In the genomic region with DNA sequence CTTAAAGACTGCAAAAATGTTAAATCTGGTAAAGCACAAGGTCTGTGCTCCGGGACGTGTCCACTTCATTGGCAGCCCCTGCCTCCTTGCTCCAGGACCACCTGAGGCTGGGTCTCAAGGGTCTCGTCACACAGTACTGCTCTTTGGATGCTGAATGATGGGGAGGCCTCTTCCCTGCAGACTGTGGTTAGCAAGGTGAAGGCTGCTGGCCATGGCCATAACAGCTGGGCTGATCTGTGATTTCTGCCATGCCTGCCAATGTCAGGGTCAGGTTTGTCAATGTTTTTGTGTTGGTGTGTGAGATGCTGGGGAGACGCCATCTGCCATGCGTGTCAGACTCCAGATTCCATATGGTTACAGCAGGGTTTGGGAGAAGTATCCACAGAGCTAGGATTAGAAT, we compare ENCODE assay signal across 23 cellular contexts.
DNase-seq lines count a peak whose midpoint lies in the region; TF ChIP-seq lines count a peak whose summit lies in the region.
"Had no signal": no experiment of that assay in that cellular context is flagged by ENCODE, and none has a peak within 500 bp of the region (broad histone marks: within the 10 kb centered on the region; RNA-seq: fewer than 3 reads in every experiment).

No MANE protein-coding gene starts in this region.

- no TSS peak for BruUV-seq in PC-9 (replicated peaks; lab: Mats Ljungman, UMichigan)

- intact Hi-C loops in PC-9 (cut with micrococcal nuclease; ENCODE audit: unreplicated experiment), result no loop called here

- H3K9me2 ChIP-seq in PC-9 (ENCODE audit: insufficient read depth), result no peaks in the 10 kb centered on the region; the same call in 1 of the 2 replicates

- H3K36me3 ChIP-seq in PC-9 (ENCODE audit: low read depth), result no peaks in the 10 kb centered on the region
- H3K36me3 ChIP-seq: HAP-1 had no signal

- peaks cover 34% of the 10 kb centered on the region for H3K4me1 ChIP-seq in PC-9 (replicated peaks; ENCODE audit: insufficient read depth)
- H3K4me1 ChIP-seq: Caco-2, HAP-1 had no signal

- H2AFZ ChIP-seq in PC-9, result no peak overlapping the region; the same call in 1 of the 2 replicates
- H2AFZ ChIP-seq: GM23338 had no signal

- no peaks in the 10 kb centered on the region for H3K79me2 ChIP-seq in PC-9 (ENCODE audit: low read depth)

- H3K27ac ChIP-seq in PC-9 (no peak overlapping the region), coronary artery (no peak overlapping the region)
- H3K27ac ChIP-seq: KMS-11 had no signal

- no peaks in the 10 kb centered on the region for H3K27me3 ChIP-seq in PC-9 (ENCODE audit: insufficient read depth, low read depth)

- H3F3A ChIP-seq in PC-9 (ENCODE audit: insufficient read depth, low read depth), result peaks cover 29% of the 10 kb centered on the region

- peak overlapping the region; percentile 22 for H3K27ac Mint-ChIP-seq in type B pancreatic cell
- H3K27ac Mint-ChIP-seq: CD8-positive, alpha-beta T cell; GM23338; HFFc6; IgD-negative memory B cell had no signal

- CTCF ChIA-PET in PC-9 (lab: Charles Lee), result no interaction called here

- no peaks in the 10 kb centered on the region for H3K27me3 Mint-ChIP-seq in type B pancreatic cell

- H4K20me1 ChIP-seq in PC-9 (ENCODE audit: insufficient read depth), result no peaks in the 10 kb centered on the region

- H3K4me3 Mint-ChIP-seq in type B pancreatic cell, result no peak overlapping the region
- H3K4me3 Mint-ChIP-seq: CD8-positive, alpha-beta T cell; GM23338; HFFc6; IgD-negative memory B cell had no signal

- in situ Hi-C loops in G401 (cut with HindIII; ENCODE audit: low sequenced_read_pairs), result no loop called here

- peak; percentile 51 for DNase-seq in G401 (ENCODE audit: low spot score)
- DNase-seq in PC-9, result no peak
- DNase-seq in coronary artery (ENCODE audit: low spot score), result peak; percentile 54
- DNase-seq in type B pancreatic cell (ENCODE audit: extremely low spot score, unreplicated experiment), result no peak
- no peak for DNase-seq in NCI-H69 (lab: John Stamatoyannopoulos, UW)
- no peak for DNase-seq in hypothalamus (lab: John Stamatoyannopoulos, UW)
- no peak for DNase-seq in activated CD4-positive, alpha-beta T cell treated with anti-CD3 and anti-CD28 coated beads, Interleukin-2, amount 50 U/mL, for 1 hour
- DNase-seq: Caco-2; CD8-positive, alpha-beta T cell; DMS79 treated with DMSO at 0.1 percent for 48 hours; HFFc6; MM.1S; NCI-H2029; NCI-H2227 treated with DMSO at 0.1 percent for 48 hours; NCI-H748 treated with DMSO at 0.1 percent for 48 hours; NK-92 treated with Interleukin-12 subunit alpha and Interleukin-12 subunit beta, amount 100 ng/mL, for 24 hours; PC-3; Right ventricle myocardium superior; T-helper 1 cell had no signal

- H3K36me3 Mint-ChIP-seq in type B pancreatic cell, result no peaks in the 10 kb centered on the region
- H3K36me3 Mint-ChIP-seq: IgD-negative memory B cell had no signal

- 0 out of 2 replicates have a peak overlapping the region, but pooled peaks have one; percentile 79 for H3K4me2 ChIP-seq in PC-9
- H3K4me2 ChIP-seq: GM23338, KMS-11 had no signal

- POLR2A ChIA-PET in PC-9 (lab: Charles Lee; ENCODE audit: unreplicated experiment), result no interaction called here

- TF ChIP-seq CTCF in PC-9 (conservative IDR thresholded peaks at IDR 0.05) (no peak), coronary artery (IDR thresholded peaks at IDR 0.05) (no peak), type B pancreatic cell (conservative IDR thresholded peaks at IDR 0.05) (no peak)

- H3K4me3 ChIP-seq in PC-9 (no peak overlapping the region), coronary artery (no peak overlapping the region)
- H3K4me3 ChIP-seq: GM23338, HAP-1 had no signal

- H3K4me1 Mint-ChIP-seq in type B pancreatic cell (ENCODE audit: unreplicated experiment), result peaks cover 4% of the 10 kb centered on the region

- H3K9me3 Mint-ChIP-seq in type B pancreatic cell, result no peaks in the 10 kb centered on the region
- H3K9me3 Mint-ChIP-seq: CD8-positive, alpha-beta T cell; GM23338 had no signal

- no peaks in the 10 kb centered on the region for H3K9me3 ChIP-seq in PC-9 (ENCODE audit: insufficient read depth, low read depth)
- H3K9me3 ChIP-seq: Caco-2, HAP-1 had no signal

Comparison
In these comparisons a context has a peak if more than half of its experiments do, and no peak if none do; other contexts are left out.
1. DNase-seq: peak in G401 (single experiment) and coronary artery (single experiment); none in PC-9 (0 of 2), type B pancreatic cell (single experiment), NCI-H69 (single experiment), hypothalamus (0 of 51) and activated CD4-positive, alpha-beta T cell treated with anti-CD3 and anti-CD28 coated beads, Interleukin-2, amount 50 U/mL, for 1 hour (single experiment).